28 cellular contexts compared by ENCODE assay signal in the genomic region with DNA sequence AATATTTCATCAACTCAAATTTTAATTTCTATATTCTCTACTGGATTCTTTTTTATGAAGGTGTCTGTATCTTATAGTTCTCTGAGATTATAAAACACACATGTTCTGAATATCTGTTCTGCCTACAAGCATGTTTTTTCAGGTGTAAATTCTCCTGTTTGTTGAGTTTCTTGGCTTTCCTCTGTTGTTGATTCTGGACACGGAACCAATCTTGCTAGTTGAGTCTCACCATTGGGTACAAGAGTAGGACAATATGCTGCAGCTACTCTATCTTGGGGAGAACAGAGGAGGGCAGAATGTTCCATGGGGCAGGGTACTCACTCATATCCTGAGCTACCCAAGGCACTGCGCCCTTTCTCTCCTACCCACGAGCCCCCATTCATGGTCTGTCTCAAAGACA.
"Had no signal": no experiment of that assay in that cellular context is flagged by ENCODE, and none has a peak within 500 bp of the region (broad histone marks: within the 10 kb centered on the region; RNA-seq: fewer than 3 reads in every experiment).

No MANE protein-coding gene starts in this region.

- H3K27ac ChIP-seq: ascending aorta, esophagus muscularis mucosa, foreskin keratinocyte, gastrocnemius medialis, heart left ventricle had no signal

- H3K4me1 ChIP-seq: ascending aorta, gastrocnemius medialis, heart left ventricle had no signal

- H3K4me3 ChIP-seq: ascending aorta, esophagus muscularis mucosa, gastrocnemius medialis, heart left ventricle had no signal

- ATAC-seq: activated naive CD4-positive, alpha-beta T cell treated with anti-CD3 and anti-CD28 coated beads, Interleukin-2, amount 50 U/mL, for 72 hours; activated T-cell treated with anti-CD3 and anti-CD28 coated beads, Interleukin-2, amount 50 U/mL, for 72 hours; effector memory CD8-positive, alpha-beta T cell; foreskin keratinocyte; gastrocnemius medialis; heart left ventricle; WTC11 had no signal

- DNase-seq: activated CD4-positive, alpha-beta memory T cell treated with anti-CD3 and anti-CD28 coated beads, Interleukin-2, amount 10 ng/mL, durations not matched to agents 7 days and 5 days; activated CD4-positive, alpha-beta T cell treated with anti-CD3 and anti-CD28 coated beads for 1 hour; activated CD4-positive, alpha-beta T cell treated with anti-CD3 and anti-CD28 coated beads for 4 hours; activated CD4-positive, alpha-beta T cell treated with anti-CD3 and anti-CD28 coated beads, Interleukin-2, amount 10 ng/mL, durations not matched to agents 7 days and 5 days; activated CD4-positive, alpha-beta T cell treated with anti-CD3 and anti-CD28 coated beads, Interleukin-2, amount 50 U/mL, for 4 hours; activated CD8-positive, alpha-beta memory T cell treated with anti-CD3 and anti-CD28 coated beads, Interleukin-2, amount 50 U/mL, for 48 hours; activated gamma-delta T cell; activated naive CD4-positive, alpha-beta T cell; activated naive CD4-positive, alpha-beta T cell treated with anti-CD3 and anti-CD28 coated beads, Interleukin-2, amount 10 ng/mL, durations not matched to agents 7 days and 5 days; activated naive CD8-positive, alpha-beta T cell treated with anti-CD3 and anti-CD28 coated beads, Interleukin-2, amount 10 ng/mL, durations not matched to agents 7 days and 5 days; activated T-cell treated with anti-CD3 and anti-CD28 coated beads for 4 hours; activated T-cell treated with anti-CD3 and anti-CD28 coated beads, Interleukin-2, amount 50 U/mL, for 24 hours; activated T-cell treated with anti-CD3 and anti-CD28 coated beads, Interleukin-2, amount 50 U/mL, for 72 hours; brain microvascular endothelial cell; cortex of kidney; dermis blood vessel endothelial cell; effector CD4-positive, alpha-beta T cell; effector memory CD8-positive, alpha-beta T cell; erythroblast; foreskin keratinocyte; gastrocnemius medialis; glutamatergic neuron; heart left ventricle; T-helper 2 cell had no signal

- H3K9me3 ChIP-seq: ascending aorta, esophagus muscularis mucosa, gastrocnemius medialis, heart left ventricle had no signal

- H3K36me3 ChIP-seq: ascending aorta, brain microvascular endothelial cell, esophagus muscularis mucosa, gastrocnemius medialis, heart left ventricle had no signal

- H3K27me3 ChIP-seq: ascending aorta, brain microvascular endothelial cell, foreskin keratinocyte, gastrocnemius medialis, heart left ventricle had no signal
